8 cellular contexts compared by ENCODE assay signal in genomic region chr1:93179886-93180722, GRCh38. TPM values are rescaled to one million over a fixed set of nuclear protein-coding genes. Genes with fewer than 3 reads are reported as not detected.
DNase-seq lines count a peak whose midpoint lies in the region; FAIRE-seq and TF ChIP-seq lines count a peak whose summit lies in the region.

Gene TMED5, minus strand, starts transcription at chr1:93180413. Its CDS starts 171 bp downstream, at chr1:93180242.

- WGBS in neuronal stem cell (ENCODE audit: extremely low coverage in 2 of 2, insufficient read length in 2 of 2, insufficient replicate concordance in 1 of 2), 2 donors: no CpG with 5 or more reads among the region's 78 CpGs

- peak within 1 kb of the TSS; percentile 95 for H3K4me3 Mint-ChIP-seq in HFFc6
- peak within 1 kb of the TSS; percentile 88 for H3K4me3 Mint-ChIP-seq in activated naive CD4-positive, alpha-beta T cell treated with anti-CD3 and anti-CD28 coated beads for 36 hours

- peak within 1 kb of the TSS; percentile 2 for H2BK15ac ChIP-seq in neuronal stem cell (ENCODE audit: low read length)

- H3K4me1 Mint-ChIP-seq in HFFc6 (ENCODE audit: low read depth): peaks cover 57% of the 10 kb centered on the region
- H3K4me1 Mint-ChIP-seq in activated naive CD4-positive, alpha-beta T cell treated with anti-CD3 and anti-CD28 coated beads for 36 hours (ENCODE audit: low read depth): peaks cover 49% of the 10 kb centered on the region

- H2AFZ ChIP-seq in neuronal stem cell (ENCODE audit: low read length): peak within 1 kb of the TSS; percentile 93

- H3K27ac Mint-ChIP-seq in HFFc6: peak within 1 kb of the TSS; percentile 99
- peak within 1 kb of the TSS; percentile 99 for H3K27ac Mint-ChIP-seq in activated naive CD4-positive, alpha-beta T cell treated with anti-CD3 and anti-CD28 coated beads for 36 hours

- peak within 1 kb of the TSS; percentile 91 for H2BK5ac ChIP-seq in neuronal stem cell (ENCODE audit: low read length)

- 0 out of 2 replicates have a peak, but pooled peaks cover 5% of the 10 kb centered on the region for H3K36me3 Mint-ChIP-seq in HFFc6 (ENCODE audit: low read depth)
- peaks cover 19% of the 10 kb centered on the region for H3K36me3 Mint-ChIP-seq in activated naive CD4-positive, alpha-beta T cell treated with anti-CD3 and anti-CD28 coated beads for 36 hours (ENCODE audit: low read depth)

- no peak for FAIRE-seq in frontal cortex (lab: Jason Lieb, UNC)

- H2BK12ac ChIP-seq in neuronal stem cell (ENCODE audit: low read length): peak within 1 kb of the TSS; percentile 78

- H3K27me3 ChIP-seq in neuronal stem cell (ENCODE audit: control insufficient read depth in 3 of 3, insufficient read depth in 3 of 3, low read depth in 1 of 3, low read length in 3 of 3): no peaks in the 10 kb centered on the region

- peaks cover 0 to 28% of the 10 kb centered on the region in 2 donors for H3K36me3 ChIP-seq in neuronal stem cell (replicated peaks in 1 of 2; ENCODE audit: control insufficient read depth in 2 of 2, insufficient read depth in 2 of 2, low read length in 2 of 2)

- DNase-seq in HFFc6 (peak; percentile 98), NAMALWA (ENCODE audit: low spot score) (peak; percentile 98), SK-N-DZ (ENCODE audit: low spot score) (peak; percentile 96), frontal cortex (ENCODE audit: low spot score in 2 of 2) (peak; percentile 87 to 89), neuronal stem cell (ENCODE audit: low spot score) (peak; percentile 96)
- peak; percentile 98 for DNase-seq in activated naive CD4-positive, alpha-beta T cell treated with anti-CD3 and anti-CD28 coated beads for 36 hours

- TF ChIP-seq CTCF in HFFc6 (IDR thresholded peaks at IDR 0.05) (peak; percentile 34; the same call in 1 of the 2 replicates), subcutaneous adipose tissue (IDR thresholded peaks at IDR 0.05; ENCODE audit: low read depth) (no peak)

- H3K27ac ChIP-seq in neuronal stem cell (replicated peaks; ENCODE audit: low read length): peak within 1 kb of the TSS; percentile 93

- peak within 1 kb of the TSS; percentile 80 for H3K4me3 ChIP-seq in GM08714 (ENCODE audit: low read length)
- H3K4me3 ChIP-seq in neuronal stem cell (ENCODE audit: low read length in 2 of 2): peak within 1 kb of the TSS; percentile 84 to 99

- H3K14ac ChIP-seq in neuronal stem cell (ENCODE audit: low read length): peak within 1 kb of the TSS; percentile 98

- intact Hi-C loops in activated naive CD4-positive, alpha-beta T cell treated with anti-CD3 and anti-CD28 coated beads for 36 hours (cut with micrococcal nuclease): loop anchor here (1.0 to 5.0 kb wide), 14 partner anchors 9 to 729 kb away; partner anchors contain the start of genes DNTTIP2 and GCLM

- H4K8ac ChIP-seq in neuronal stem cell (ENCODE audit: low read depth, low read length): no peak within 1 kb of the TSS

- peak within 1 kb of the TSS; percentile 93 for H3K9ac ChIP-seq in neuronal stem cell (ENCODE audit: low read depth, low read length, poor library complexity)

- H3K23ac ChIP-seq in neuronal stem cell (ENCODE audit: low read depth, low read length, poor library complexity): peak within 1 kb of the TSS; percentile 46

- H4K91ac ChIP-seq in neuronal stem cell (ENCODE audit: low read depth, low read length, poor library complexity): peak within 1 kb of the TSS; percentile 6

- H3K4ac ChIP-seq in neuronal stem cell (ENCODE audit: low read length): no peak within 1 kb of the TSS

- no peak within 1 kb of the TSS for H2BK120ac ChIP-seq in neuronal stem cell (ENCODE audit: low read depth, low read length)

- H3K4me2 ChIP-seq in neuronal stem cell (ENCODE audit: insufficient read depth, low read length, poor library complexity, severe bottlenecking): peak within 1 kb of the TSS; percentile 77

- CTCF ChIA-PET in activated naive CD4-positive, alpha-beta T cell treated with anti-CD3 and anti-CD28 coated beads for 36 hours (lab: Charles Lee): no interaction called here

- H3K9me3 Mint-ChIP-seq in HFFc6: no peaks in the 10 kb centered on the region
- H3K9me3 Mint-ChIP-seq in activated naive CD4-positive, alpha-beta T cell treated with anti-CD3 and anti-CD28 coated beads for 36 hours: no peaks in the 10 kb centered on the region

- peaks cover 4% of the 10 kb centered on the region; the same call in 1 of the 2 replicates for H3K27me3 Mint-ChIP-seq in HFFc6 (ENCODE audit: insufficient read depth)
- H3K27me3 Mint-ChIP-seq in activated naive CD4-positive, alpha-beta T cell treated with anti-CD3 and anti-CD28 coated beads for 36 hours (ENCODE audit: low read depth): no peaks in the 10 kb centered on the region

- H3K18ac ChIP-seq in neuronal stem cell (ENCODE audit: low read length): peak within 1 kb of the TSS; percentile 99

- H3K79me1 ChIP-seq in neuronal stem cell (ENCODE audit: low read depth, low read length): peaks cover 2% of the 10 kb centered on the region

- H2AK5ac ChIP-seq in neuronal stem cell (ENCODE audit: low read depth, low read length): no peak within 1 kb of the TSS

- peaks cover 1 to 3% of the 10 kb centered on the region in 2 donors for H3K4me1 ChIP-seq in neuronal stem cell (ENCODE audit: control insufficient read depth in 2 of 2, insufficient read depth in 1 of 2, low read depth in 1 of 2, low read length in 2 of 2)

- H3K9me3 ChIP-seq in neuronal stem cell (replicated peaks in 1 of 2; ENCODE audit: control insufficient read depth in 2 of 2, insufficient read depth in 1 of 2, low read depth in 1 of 2, low read length in 2 of 2): no peaks in the 10 kb centered on the region

RNA-seq across cellular contexts. Expression of gene TMED5, which starts in this region (rescaled TPM):
- 10 to 100 TPM; 50.2 to 59.4 (median 54.9) TPM for total RNA-seq in HFFc6 (2021; fragmentation: NEBNext Ultra II Directional; extraction: Animal tissue kit (Norgen Biotek cat#: 25700))
- polyA plus RNA-seq in SK-N-DZ (2014; cell fraction: cytosol; rRNA removed): 36.6 and 37.6 TPM in 2 replicates
- polyA plus RNA-seq in SK-N-DZ (2014; cell fraction: nucleus; rRNA removed): 28.9 and 29.2 TPM in 2 replicates
- 10 to 100 TPM; 27.8 to 28.2 TPM for total RNA-seq in activated naive CD4-positive, alpha-beta T cell treated with anti-CD3 and anti-CD28 coated beads for 36 hours
- total RNA-seq in frontal cortex (32.2 TPM), subcutaneous adipose tissue (100 to 1,000 TPM in 2 of 4 donors, 10 to 100 TPM in 2; 64.4 to 178 (median 125) TPM)
- 30.0 TPM for polyA plus RNA-seq in neuronal stem cell (2013, experiment 1 of 2)
- polyA plus RNA-seq in neuronal stem cell (2013, experiment 2 of 2): 32.0 TPM

Comparison
In these comparisons a context has a peak if more than half of its experiments do, and no peak if none do; other contexts are left out.
1. Peak in every context shown above with its lines: DNase-seq, H3K4me3 ChIP-seq and H3K27ac ChIP-seq.